9 cellular contexts compared by ENCODE assay signal in the genomic region with DNA sequence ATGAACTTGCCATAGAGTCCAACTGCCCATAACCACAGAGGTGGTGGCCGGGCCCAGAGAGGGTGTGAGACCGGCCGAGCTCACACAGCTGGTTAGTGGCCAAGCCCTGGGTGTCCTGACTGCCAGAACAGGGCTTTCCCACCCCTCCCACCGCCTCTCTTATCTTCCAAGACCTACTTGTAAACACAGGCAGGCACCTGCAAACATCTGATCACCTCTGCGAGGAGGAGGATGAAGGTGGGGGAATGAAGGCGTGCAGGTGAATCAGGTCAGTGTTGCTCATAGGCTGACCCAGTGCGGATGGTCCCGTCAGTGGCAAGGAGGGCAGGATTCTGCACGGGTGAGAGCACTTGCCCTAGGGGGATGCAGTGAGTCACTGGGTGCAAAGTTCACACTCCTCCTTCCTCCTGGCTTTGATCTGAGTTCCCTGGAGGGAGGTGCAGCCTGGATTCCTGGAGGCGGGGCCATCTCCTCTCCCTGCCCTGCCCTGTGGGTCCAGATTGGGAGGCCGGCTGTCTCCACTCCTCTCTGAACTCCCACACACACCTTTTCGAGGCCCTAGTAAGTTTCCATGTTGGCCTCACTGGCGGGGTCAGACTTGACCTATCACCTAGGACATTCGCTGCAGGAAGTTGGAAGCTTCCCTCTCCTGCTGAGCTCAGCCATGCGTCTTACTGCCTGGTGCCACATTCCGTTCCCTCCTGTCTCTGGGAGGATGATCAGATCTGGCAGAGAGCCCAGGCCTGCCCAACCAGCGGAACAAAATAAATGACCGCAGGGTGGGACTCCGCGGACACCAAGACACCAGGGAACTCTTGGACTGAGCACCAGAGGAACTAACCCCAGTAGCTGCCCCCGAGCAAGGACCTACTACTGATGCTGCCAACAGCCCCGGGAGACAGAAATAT. TPM values are rescaled to one million over a fixed set of nuclear protein-coding genes. Genes with fewer than 3 reads are reported as not detected.
DNase-seq lines count a peak whose midpoint lies in the region; ATAC-seq, FAIRE-seq and TF ChIP-seq lines count a peak whose summit lies in the region.
"Had no signal": no experiment of that assay in that cellular context is flagged by ENCODE, and none has a peak within 500 bp of the region (broad histone marks: within the 10 kb centered on the region; RNA-seq: fewer than 3 reads in every experiment).

No MANE protein-coding gene starts in this region.

- H3K4me3 ChIP-seq in RWPE2 (ENCODE audit: severe bottlenecking) (peak overlapping the region; percentile 0), skeletal muscle tissue (ENCODE audit: low read length in 3 of 3) (peak overlapping the region in 1 of 3 donors; percentile 32)
- H3K4me3 ChIP-seq: dorsolateral prefrontal cortex had no signal

- H3K36me3 Mint-ChIP-seq in activated T-cell treated with anti-CD3 and anti-CD28 coated beads, Interleukin-2, amount 50 U/mL, for 4 hours (ENCODE audit: insufficient read depth) = no peaks in the 10 kb centered on the region

- DNase-seq in H54 (ENCODE audit: insufficient read length, low spot score) (peak; percentile 47), RWPE2 (ENCODE audit: low spot score) (peak; percentile 96), foreskin melanocyte (peak; percentile 65), UCSD-AML1 (lab: John Stamatoyannopoulos, UW; ENCODE audit: unreplicated experiment) (no peak), SKM-1 treated with dmso at 0.1 percent for 144 hours (lab: John Stamatoyannopoulos, UW; ENCODE audit: unreplicated experiment) (no peak)
- DNase-seq in activated T-cell treated with anti-CD3 and anti-CD28 coated beads, Interleukin-2, amount 50 U/mL, for 4 hours = no peak

- no peak for FAIRE-seq in H54 (lab: Jason Lieb, UNC)

- H3K9ac ChIP-seq in skeletal muscle tissue (ENCODE audit: low read depth in 1 of 3, low read length in 3 of 3) = peak overlapping the region in 1 of 3 donors; percentile 50

- H3K27me3 ChIP-seq in RWPE2 (ENCODE audit: insufficient read depth, poor library complexity, severe bottlenecking) = no peaks in the 10 kb centered on the region
- H3K27me3 ChIP-seq in skeletal muscle tissue (ENCODE audit: control insufficient read depth in 3 of 3, insufficient read depth in 3 of 3, low read length in 3 of 3) = no peaks in the 10 kb centered on the region
- H3K27me3 ChIP-seq: dorsolateral prefrontal cortex had no signal

- ATAC-seq in RWPE2 (ENCODE audit: low read depth) (peak; percentile 61), HG03039 (IDR thresholded peaks at IDR 0.05; ENCODE audit: unreplicated experiment) (no peak)
- ATAC-seq in activated T-cell treated with anti-CD3 and anti-CD28 coated beads, Interleukin-2, amount 50 U/mL, for 4 hours = no peak

- no peaks in the 10 kb centered on the region for H3K9me3 Mint-ChIP-seq in activated T-cell treated with anti-CD3 and anti-CD28 coated beads, Interleukin-2, amount 50 U/mL, for 4 hours

- H3K4me1 ChIP-seq in RWPE2 (ENCODE audit: insufficient read depth, poor library complexity, severe bottlenecking) (peaks cover 60% of the 10 kb centered on the region), skeletal muscle tissue (ENCODE audit: control insufficient read depth in 3 of 3, insufficient read depth in 3 of 3, low read length in 3 of 3) (peaks cover 15 to 30% (median 27%) of the 10 kb centered on the region in 3 donors)

- H3K9me3 ChIP-seq in RWPE2 (ENCODE audit: severe bottlenecking) (no peaks in the 10 kb centered on the region), skeletal muscle tissue (ENCODE audit: control insufficient read depth in 3 of 3, low read length in 3 of 3) (no peaks in the 10 kb centered on the region)

- H3K36me3 ChIP-seq in RWPE2 (ENCODE audit: low read depth) = no peaks in the 10 kb centered on the region
- H3K36me3 ChIP-seq in skeletal muscle tissue (ENCODE audit: control insufficient read depth in 3 of 3, insufficient read depth in 3 of 3, low read length in 3 of 3) = no peaks in the 10 kb centered on the region

- no peak overlapping the region for H3K4me3 Mint-ChIP-seq in activated T-cell treated with anti-CD3 and anti-CD28 coated beads, Interleukin-2, amount 50 U/mL, for 4 hours

- no peaks in the 10 kb centered on the region for H3K4me1 Mint-ChIP-seq in activated T-cell treated with anti-CD3 and anti-CD28 coated beads, Interleukin-2, amount 50 U/mL, for 4 hours (ENCODE audit: low read depth)

- H3K27me3 Mint-ChIP-seq in activated T-cell treated with anti-CD3 and anti-CD28 coated beads, Interleukin-2, amount 50 U/mL, for 4 hours (ENCODE audit: low read depth) = peaks cover 9% of the 10 kb centered on the region

- peak overlapping the region; percentile 100 for H3K27ac ChIP-seq in RWPE2 (ENCODE audit: poor library complexity, severe bottlenecking)
- H3K27ac ChIP-seq in skeletal muscle tissue (ENCODE audit: low read depth, low read length) = peak overlapping the region; percentile 51

- no peak for TF ChIP-seq POLR2A in H54 (IDR thresholded peaks at IDR 0.05; ENCODE audit: low read depth, low read length)

- TF ChIP-seq CTCF in RWPE2 (IDR thresholded peaks at IDR 0.05; ENCODE audit: poor library complexity, severe bottlenecking) = no peak

RNA-seq across cellular contexts. Expression of a gene that starts 7.3 kb away (rescaled TPM):
- 4.7 TPM for total RNA-seq in skeletal muscle tissue
- 1 to 10 TPM; 1.2 to 2.1 (median 1.7) TPM for total RNA-seq in activated T-cell treated with anti-CD3 and anti-CD28 coated beads, Interleukin-2, amount 50 U/mL, for 4 hours

RNA-seq across cellular contexts. Expression of a gene that starts 41.6 kb away (rescaled TPM):
- 7.3 TPM for total RNA-seq in skeletal muscle tissue
- total RNA-seq in activated T-cell treated with anti-CD3 and anti-CD28 coated beads, Interleukin-2, amount 50 U/mL, for 4 hours = under 1 TPM; 0.16 to 0.48 (median 0.16) TPM

RNA-seq across cellular contexts. Expression of a gene that starts 47.3 kb away (rescaled TPM):
- 21.4 TPM for total RNA-seq in skeletal muscle tissue
- total RNA-seq in activated T-cell treated with anti-CD3 and anti-CD28 coated beads, Interleukin-2, amount 50 U/mL, for 4 hours = 10 to 100 TPM; 80.4 to 85.2 (median 82.1) TPM

RNA-seq across cellular contexts. Expression of a gene that starts 57.9 kb away (rescaled TPM):
- total RNA-seq in skeletal muscle tissue = not detected
- total RNA-seq in activated T-cell treated with anti-CD3 and anti-CD28 coated beads, Interleukin-2, amount 50 U/mL, for 4 hours = not detected
- total RNA-seq: dorsolateral prefrontal cortex had no signal

Comparison
In these comparisons a context has a peak if more than half of its experiments do, and no peak if none do; other contexts are left out.
1. DNase-seq: peak in H54 (single experiment), RWPE2 (single experiment) and foreskin melanocyte (single experiment); none in UCSD-AML1 (single experiment), activated T-cell treated with anti-CD3 and anti-CD28 coated beads, Interleukin-2, amount 50 U/mL, for 4 hours (single experiment) and SKM-1 treated with dmso at 0.1 percent for 144 hours (single experiment).